Comparison of ENCODE assay signal across 32 cellular contexts in genomic region chr16:2286550-2286949, GRCh38.
"Had no signal": no experiment of that assay in that cellular context is flagged by ENCODE, and none has a peak within 500 bp of the region (broad histone marks: within the 10 kb centered on the region; RNA-seq: fewer than 3 reads in every experiment).

No MANE protein-coding gene starts in this region.

- ATAC-seq: activated CD8-positive, alpha-beta T cell treated with anti-CD3 and anti-CD28 coated beads for 36 hours; activated naive CD4-positive, alpha-beta T cell treated with anti-CD3 and anti-CD28 coated beads, Interleukin-2, amount 50 U/mL, for 72 hours; activated T-cell treated with anti-CD3 and anti-CD28 coated beads, Interleukin-2, amount 50 U/mL, for 4 hours; activated T-cell treated with anti-CD3 and anti-CD28 coated beads, Interleukin-2, amount 50 U/mL, for 72 hours; activated T-helper 17 cell treated with anti-CD3 and anti-CD28 coated beads, Interleukin-2, amount 50 U/mL, for 72 hours; body of pancreas; T-helper 17 cell had no signal

- H3K27ac ChIP-seq: adrenal gland, body of pancreas, brain microvascular endothelial cell, breast epithelium, VCaP had no signal

- H3K9me3 ChIP-seq: adrenal gland, body of pancreas, breast epithelium had no signal

- H3K27me3 ChIP-seq: adrenal gland, body of pancreas, brain microvascular endothelial cell, breast epithelium had no signal

- DNase-seq: activated B cell treated with CpG ODN at 0.5 μM for 24 hours; activated CD4-positive, alpha-beta memory T cell treated with anti-CD3 and anti-CD28 coated beads for 36 hours; activated CD4-positive, alpha-beta T cell treated with anti-CD3 and anti-CD28 coated beads for 4 hours; activated CD4-positive, alpha-beta T cell treated with anti-CD3 and anti-CD28 coated beads, Interleukin-2, amount 10 ng/mL, durations not matched to agents 24 days and 14 days; activated CD4-positive, alpha-beta T cell treated with anti-CD3 and anti-CD28 coated beads, Interleukin-2, amount 50 U/mL, for 1 hour; activated CD4-positive, alpha-beta T cell treated with anti-CD3 and anti-CD28 coated beads, Interleukin-2, amount 50 U/mL, for 4 hours; activated CD4-positive, CD25-positive, alpha-beta regulatory T cell treated with anti-CD3 and anti-CD28 coated beads, Interleukin-2, amount 50 U/mL, for 72 hours; activated CD8-positive, alpha-beta memory T cell treated with anti-CD3 and anti-CD28 coated beads, Interleukin-2, amount 50 U/mL, for 4 hours; activated CD8-positive, alpha-beta T cell treated with anti-CD3 and anti-CD28 coated beads for 36 hours; activated effector memory CD4-positive, alpha-beta T cell treated with anti-CD3 and anti-CD28 coated beads, Interleukin-2, amount 50 U/mL, for 16 hours; activated gamma-delta T cell treated with Interleukin-2 at 50 U/mL for 16 hours; activated naive CD4-positive, alpha-beta T cell; activated naive CD4-positive, alpha-beta T cell treated with anti-CD3 and anti-CD28 coated beads for 36 hours; activated naive CD4-positive, alpha-beta T cell treated with anti-CD3 and anti-CD28 coated beads, Interleukin-2, amount 50 U/mL, for 16 hours; activated naive CD8-positive, alpha-beta T cell treated with anti-CD3 and anti-CD28 coated beads for 36 hours; activated T-cell treated with anti-CD3 and anti-CD28 coated beads for 4 hours; activated T-cell treated with anti-CD3 and anti-CD28 coated beads, Interleukin-2, amount 50 U/mL, for 1 hour; activated T-cell treated with anti-CD3 and anti-CD28 coated beads, Interleukin-2, amount 50 U/mL, for 4 hours; activated T-cell treated with anti-CD3 and anti-CD28 coated beads, Interleukin-2, amount 50 U/mL, for 72 hours; adrenal gland; amniotic stem cell; body of pancreas; brain microvascular endothelial cell; central memory CD4-positive, alpha-beta T cell; T-helper 17 cell had no signal

- H3K4me3 Mint-ChIP-seq: activated B cell treated with CpG ODN at 0.5 μM for 24 hours; activated CD4-positive, alpha-beta memory T cell treated with anti-CD3 and anti-CD28 coated beads for 36 hours; activated CD4-positive, alpha-beta T cell treated with anti-CD3 and anti-CD28 coated beads, Interleukin-2, amount 10 ng/mL, durations not matched to agents 24 days and 14 days; activated CD8-positive, alpha-beta T cell treated with anti-CD3 and anti-CD28 coated beads for 36 hours; activated naive CD4-positive, alpha-beta T cell treated with anti-CD3 and anti-CD28 coated beads for 36 hours; activated naive CD8-positive, alpha-beta T cell treated with anti-CD3 and anti-CD28 coated beads for 36 hours; activated T-cell treated with anti-CD3 and anti-CD28 coated beads, Interleukin-2, amount 50 U/mL, for 4 hours; activated T-cell treated with anti-CD3 and anti-CD28 coated beads, Interleukin-2, amount 50 U/mL, for 72 hours; activated T-helper 1 cell treated with anti-CD3 and anti-CD28 coated beads, Interleukin-12 subunit alpha, Interleukin-12 subunit beta, Interleukin-2, Interleukin-4 antibody, amounts not matched to agents 30 ng/mL and 10 ng/mL and 1 ng/mL, durations not matched to agents 14 hours and 24 hours and 36 hours; activated T-helper 17 cell treated with anti-CD3 and anti-CD28 coated beads, Interleukin-2, amount 50 U/mL, for 72 hours; T-helper 17 cell had no signal

- H3K36me3 ChIP-seq: brain microvascular endothelial cell, breast epithelium had no signal

- H3K36me3 Mint-ChIP-seq: activated naive CD4-positive, alpha-beta T cell treated with anti-CD3 and anti-CD28 coated beads, Interleukin-2, amount 50 U/mL, for 72 hours; activated naive CD8-positive, alpha-beta T cell treated with anti-CD3 and anti-CD28 coated beads for 36 hours had no signal

- H3K4me3 ChIP-seq: adrenal gland, body of pancreas, breast epithelium had no signal

- H3K4me1 ChIP-seq: adrenal gland, body of pancreas, breast epithelium had no signal

- H3K4me1 Mint-ChIP-seq: activated B cell treated with CpG ODN at 0.5 μM for 24 hours; activated CD4-positive, alpha-beta T cell treated with anti-CD3 and anti-CD28 coated beads, Interleukin-2, amount 10 ng/mL, durations not matched to agents 24 days and 14 days; activated naive CD8-positive, alpha-beta T cell treated with anti-CD3 and anti-CD28 coated beads for 36 hours; activated T-helper 17 cell treated with anti-CD3 and anti-CD28 coated beads, Interleukin-2, amount 50 U/mL, for 72 hours; T-helper 17 cell had no signal

- H3K27me3 Mint-ChIP-seq: activated B cell treated with CpG ODN at 0.5 μM for 24 hours; activated CD4-positive, alpha-beta memory T cell treated with anti-CD3 and anti-CD28 coated beads for 36 hours; activated CD4-positive, alpha-beta T cell treated with anti-CD3 and anti-CD28 coated beads, Interleukin-2, amount 10 ng/mL, durations not matched to agents 24 days and 14 days; activated CD8-positive, alpha-beta T cell treated with anti-CD3 and anti-CD28 coated beads for 36 hours; activated naive CD8-positive, alpha-beta T cell treated with anti-CD3 and anti-CD28 coated beads for 36 hours; activated T-helper 17 cell treated with anti-CD3 and anti-CD28 coated beads, Interleukin-2, amount 50 U/mL, for 72 hours; T-helper 17 cell had no signal

- H3K9me3 Mint-ChIP-seq: activated B cell treated with CpG ODN at 0.5 μM for 24 hours; activated CD4-positive, alpha-beta memory T cell treated with anti-CD3 and anti-CD28 coated beads for 36 hours; activated CD4-positive, alpha-beta T cell treated with anti-CD3 and anti-CD28 coated beads, Interleukin-2, amount 10 ng/mL, durations not matched to agents 24 days and 14 days; activated CD8-positive, alpha-beta T cell treated with anti-CD3 and anti-CD28 coated beads for 36 hours; activated naive CD4-positive, alpha-beta T cell treated with anti-CD3 and anti-CD28 coated beads for 36 hours; activated naive CD4-positive, alpha-beta T cell treated with anti-CD3 and anti-CD28 coated beads, Interleukin-2, amount 50 U/mL, for 72 hours; activated naive CD8-positive, alpha-beta T cell treated with anti-CD3 and anti-CD28 coated beads for 36 hours; activated T-cell treated with anti-CD3 and anti-CD28 coated beads, Interleukin-2, amount 50 U/mL, for 4 hours; activated T-cell treated with anti-CD3 and anti-CD28 coated beads, Interleukin-2, amount 50 U/mL, for 72 hours; activated T-helper 1 cell treated with anti-CD3 and anti-CD28 coated beads, Interleukin-12 subunit alpha, Interleukin-12 subunit beta, Interleukin-2, Interleukin-4 antibody, amounts not matched to agents 30 ng/mL and 10 ng/mL and 1 ng/mL, durations not matched to agents 14 hours and 24 hours and 36 hours; activated T-helper 17 cell treated with anti-CD3 and anti-CD28 coated beads, Interleukin-2, amount 50 U/mL, for 72 hours had no signal

- H3K27ac Mint-ChIP-seq: activated B cell treated with CpG ODN at 0.5 μM for 24 hours; activated CD4-positive, alpha-beta memory T cell treated with anti-CD3 and anti-CD28 coated beads for 36 hours; activated CD4-positive, alpha-beta T cell treated with anti-CD3 and anti-CD28 coated beads, Interleukin-2, amount 10 ng/mL, durations not matched to agents 24 days and 14 days; activated CD8-positive, alpha-beta T cell treated with anti-CD3 and anti-CD28 coated beads for 36 hours; activated naive CD4-positive, alpha-beta T cell treated with anti-CD3 and anti-CD28 coated beads for 36 hours; activated naive CD4-positive, alpha-beta T cell treated with anti-CD3 and anti-CD28 coated beads, Interleukin-2, amount 50 U/mL, for 72 hours; activated naive CD8-positive, alpha-beta T cell treated with anti-CD3 and anti-CD28 coated beads for 36 hours; activated T-cell treated with anti-CD3 and anti-CD28 coated beads, Interleukin-2, amount 50 U/mL, for 72 hours; activated T-helper 1 cell treated with anti-CD3 and anti-CD28 coated beads, Interleukin-12 subunit alpha, Interleukin-12 subunit beta, Interleukin-2, Interleukin-4 antibody, amounts not matched to agents 30 ng/mL and 10 ng/mL and 1 ng/mL, durations not matched to agents 14 hours and 24 hours and 36 hours; activated T-helper 17 cell treated with anti-CD3 and anti-CD28 coated beads, Interleukin-2, amount 50 U/mL, for 72 hours; T-helper 17 cell had no signal

- FAIRE-seq: astrocyte, TTC549 had no signal
